Comparison of ENCODE assay signal across 25 cellular contexts in the genomic region with DNA sequence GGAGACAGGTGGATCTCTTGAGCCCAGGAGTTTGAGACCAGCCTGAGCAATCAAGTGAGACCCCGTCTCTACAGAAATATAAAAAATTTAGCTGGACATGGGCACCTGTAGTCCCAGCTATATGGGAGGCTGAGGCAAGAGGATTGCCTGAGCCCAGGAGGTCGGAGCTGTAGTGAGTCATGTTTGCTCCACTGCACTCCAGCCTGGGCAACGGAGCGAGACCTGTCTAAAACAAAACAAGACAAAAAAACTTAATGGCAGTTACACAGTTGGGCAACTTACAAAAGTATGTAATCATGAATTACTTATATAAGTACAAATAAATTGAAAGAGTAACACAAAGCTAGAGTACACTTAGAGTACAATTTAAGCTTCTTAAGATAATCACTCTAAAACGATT. TPM values are rescaled to one million over a fixed set of nuclear protein-coding genes. Genes with fewer than 3 reads are reported as not detected.
DNase-seq lines count a peak whose midpoint lies in the region; ATAC-seq, FAIRE-seq and TF ChIP-seq lines count a peak whose summit lies in the region.
"Had no signal": no experiment of that assay in that cellular context is flagged by ENCODE, and none has a peak within 500 bp of the region (broad histone marks: within the 10 kb centered on the region; RNA-seq: fewer than 3 reads in every experiment).

No MANE protein-coding gene starts in this region.

- peak overlapping the region; percentile 34 to 58 for H3K27ac Mint-ChIP-seq in natural killer cell
- H3K27ac Mint-ChIP-seq in natural killer cell treated with Interleukin-12 subunit alpha and Interleukin-12 subunit beta and Interleukin-15 and Interleukin-18, amount 100 ng/mL, for 72 hours: peak overlapping the region in 1 of 2 donors; percentile 13
- peak overlapping the region; percentile 27 for H3K27ac Mint-ChIP-seq in stimulated activated effector memory CD8-positive, alpha-beta T cell treated with anti-CD3 and anti-CD28 coated beads, Interleukin-12 subunit alpha, Interleukin-12 subunit beta, amount 100 ng/mL, for 72 hours
- H3K27ac Mint-ChIP-seq in HFFc6: no peak overlapping the region
- H3K27ac Mint-ChIP-seq: activated naive CD8-positive, alpha-beta T cell treated with anti-CD3 and anti-CD28 coated beads for 36 hours had no signal

- ATAC-seq in natural killer cell (no peak), GM19452 (IDR thresholded peaks at IDR 0.05; ENCODE audit: unreplicated experiment) (no peak)
- no peak for ATAC-seq in natural killer cell treated with Interleukin-12 subunit alpha and Interleukin-12 subunit beta and Interleukin-15 and Interleukin-18, amount 100 ng/mL, for 72 hours
- no peak for ATAC-seq in stimulated activated effector memory CD8-positive, alpha-beta T cell treated with anti-CD3 and anti-CD28 coated beads, Interleukin-12 subunit alpha, Interleukin-12 subunit beta, amount 100 ng/mL, for 72 hours
- ATAC-seq: activated CD4-positive, alpha-beta T cell treated with anti-CD3 and anti-CD28 coated beads for 36 hours; psoas muscle had no signal

- H3K9me3 Mint-ChIP-seq in natural killer cell (no peaks in the 10 kb centered on the region), HFFc6 (no peaks in the 10 kb centered on the region)
- no peaks in the 10 kb centered on the region for H3K9me3 Mint-ChIP-seq in natural killer cell treated with Interleukin-12 subunit alpha and Interleukin-12 subunit beta and Interleukin-15 and Interleukin-18, amount 100 ng/mL, for 72 hours
- no peaks in the 10 kb centered on the region for H3K9me3 Mint-ChIP-seq in stimulated activated effector memory CD8-positive, alpha-beta T cell treated with anti-CD3 and anti-CD28 coated beads, Interleukin-12 subunit alpha, Interleukin-12 subunit beta, amount 100 ng/mL, for 72 hours
- H3K9me3 Mint-ChIP-seq: activated naive CD8-positive, alpha-beta T cell treated with anti-CD3 and anti-CD28 coated beads for 36 hours; immature natural killer cell had no signal

- DNase-seq in natural killer cell: no peak
- no peak for DNase-seq in natural killer cell treated with Interleukin-12 subunit alpha and Interleukin-12 subunit beta and Interleukin-15 and Interleukin-18, amount 100 ng/mL, for 72 hours (ENCODE audit: low spot score)
- DNase-seq in RCC 7860 (ENCODE audit: low spot score): peak; percentile 46
- DNase-seq in iris pigment epithelial cell (ENCODE audit: low read depth): peak; percentile 44
- no peak for DNase-seq in stimulated activated effector memory CD8-positive, alpha-beta T cell treated with anti-CD3 and anti-CD28 coated beads, Interleukin-12 subunit alpha, Interleukin-12 subunit beta, amount 100 ng/mL, for 72 hours (ENCODE audit: low spot score in 2 of 2)
- DNase-seq in HFFc6: no peak
- no peak for DNase-seq in activated effector memory CD4-positive, alpha-beta T cell treated with Interleukin-2 at 50 U/mL for 16 hours
- DNase-seq: activated CD4-positive, alpha-beta T cell treated with anti-CD3 and anti-CD28 coated beads for 36 hours; activated naive CD8-positive, alpha-beta T cell treated with anti-CD3 and anti-CD28 coated beads for 36 hours; anterior cingulate cortex; DMS79; GDM1; GOT3; immature natural killer cell; left ventricle myocardium inferior; NCI-H1436 treated with DMSO at 0.1 percent for 48 hours; NCI-H2081 treated with DMSO at 0.1 percent for 48 hours; NCI-H2227 treated with DMSO at 0.1 percent for 48 hours; NCI-H526; psoas muscle; SHP77; stimulated activated CD4-positive, alpha-beta T cell treated with anti-CD3 and anti-CD28 coated beads, Interleukin-4, amount 100 ng/mL, for 1 hour had no signal

- no peak overlapping the region for H3K4me3 Mint-ChIP-seq in natural killer cell
- no peak overlapping the region for H3K4me3 Mint-ChIP-seq in natural killer cell treated with Interleukin-12 subunit alpha and Interleukin-12 subunit beta and Interleukin-15 and Interleukin-18, amount 100 ng/mL, for 72 hours
- H3K4me3 Mint-ChIP-seq in stimulated activated effector memory CD8-positive, alpha-beta T cell treated with anti-CD3 and anti-CD28 coated beads, Interleukin-12 subunit alpha, Interleukin-12 subunit beta, amount 100 ng/mL, for 72 hours: no peak overlapping the region
- no peak overlapping the region for H3K4me3 Mint-ChIP-seq in HFFc6
- H3K4me3 Mint-ChIP-seq: activated CD4-positive, alpha-beta T cell treated with anti-CD3 and anti-CD28 coated beads for 36 hours; activated naive CD8-positive, alpha-beta T cell treated with anti-CD3 and anti-CD28 coated beads for 36 hours; B cell had no signal

- no peaks in the 10 kb centered on the region for H3K27me3 Mint-ChIP-seq in natural killer cell (ENCODE audit: low read depth in 2 of 2)
- H3K27me3 Mint-ChIP-seq in natural killer cell treated with Interleukin-12 subunit alpha and Interleukin-12 subunit beta and Interleukin-15 and Interleukin-18, amount 100 ng/mL, for 72 hours: no peaks in the 10 kb centered on the region
- no peaks in the 10 kb centered on the region for H3K27me3 Mint-ChIP-seq in HFFc6 (ENCODE audit: insufficient read depth)
- H3K27me3 Mint-ChIP-seq: activated CD4-positive, alpha-beta T cell treated with anti-CD3 and anti-CD28 coated beads for 36 hours; activated naive CD8-positive, alpha-beta T cell treated with anti-CD3 and anti-CD28 coated beads for 36 hours; B cell had no signal

- H3K4me1 Mint-ChIP-seq in natural killer cell (peaks cover 45 to 65% of the 10 kb centered on the region in 2 donors), HFFc6 (ENCODE audit: low read depth) (peaks cover 43% of the 10 kb centered on the region)
- peaks cover 36% of the 10 kb centered on the region in 2 donors for H3K4me1 Mint-ChIP-seq in natural killer cell treated with Interleukin-12 subunit alpha and Interleukin-12 subunit beta and Interleukin-15 and Interleukin-18, amount 100 ng/mL, for 72 hours (ENCODE audit: low read depth in 2 of 2)
- peaks cover 34% of the 10 kb centered on the region for H3K4me1 Mint-ChIP-seq in stimulated activated effector memory CD8-positive, alpha-beta T cell treated with anti-CD3 and anti-CD28 coated beads, Interleukin-12 subunit alpha, Interleukin-12 subunit beta, amount 100 ng/mL, for 72 hours

- no peaks in the 10 kb centered on the region for H3K36me3 Mint-ChIP-seq in natural killer cell
- peaks cover 6% of the 10 kb centered on the region for H3K36me3 Mint-ChIP-seq in natural killer cell treated with Interleukin-12 subunit alpha and Interleukin-12 subunit beta and Interleukin-15 and Interleukin-18, amount 100 ng/mL, for 72 hours
- peaks cover 45% of the 10 kb centered on the region for H3K36me3 Mint-ChIP-seq in stimulated activated effector memory CD8-positive, alpha-beta T cell treated with anti-CD3 and anti-CD28 coated beads, Interleukin-12 subunit alpha, Interleukin-12 subunit beta, amount 100 ng/mL, for 72 hours
- 0 out of 2 replicates have a peak, but pooled peaks cover 4% of the 10 kb centered on the region for H3K36me3 Mint-ChIP-seq in HFFc6 (ENCODE audit: low read depth)

- intact Hi-C loops in natural killer cell (cut with micrococcal nuclease): loop anchor here (10.0 kb wide), 1 partner anchor 78 kb away; no protein-coding TSS in a partner anchor

- peak; percentile 76 for FAIRE-seq in RCC 7860 (lab: Jason Lieb, UNC)
- FAIRE-seq: endothelial cell of umbilical vein had no signal

- TF ChIP-seq CTCF in natural killer cell (IDR thresholded peaks at IDR 0.05) (no peak), HFFc6 (IDR thresholded peaks at IDR 0.05) (no peak)

RNA-seq across cellular contexts. Expression of gene RC3H1, which starts 25.2 kb away (rescaled TPM):
- total RNA-seq in natural killer cell: 10 to 100 TPM; 67.8 to 82.1 (median 78.9) TPM
- total RNA-seq in natural killer cell treated with Interleukin-12 subunit alpha and Interleukin-12 subunit beta and Interleukin-15 and Interleukin-18, amount 100 ng/mL, for 72 hours: 10 to 100 TPM; 53.2 to 65.4 TPM
- total RNA-seq in HFFc6 (2021; fragmentation: NEBNext Ultra II Directional; extraction: Animal tissue kit (Norgen Biotek cat#: 25700)): 10 to 100 TPM; 21.9 to 28.2 (median 23.3) TPM

Comparison
In these comparisons a context has a peak if more than half of its experiments do, and no peak if none do; other contexts are left out.
1. DNase-seq: peak in RCC 7860 (single experiment) and iris pigment epithelial cell (single experiment); none in natural killer cell (single experiment), natural killer cell treated with Interleukin-12 subunit alpha and Interleukin-12 subunit beta and Interleukin-15 and Interleukin-18, amount 100 ng/mL, for 72 hours (single experiment), stimulated activated effector memory CD8-positive, alpha-beta T cell treated with anti-CD3 and anti-CD28 coated beads, Interleukin-12 subunit alpha, Interleukin-12 subunit beta, amount 100 ng/mL, for 72 hours (0 of 2), HFFc6 (single experiment) and activated effector memory CD4-positive, alpha-beta T cell treated with Interleukin-2 at 50 U/mL for 16 hours (single experiment).